In genomic region chr5:1096792-1097191, GRCh38 we compare ENCODE assay signal across 16 cellular contexts.
"Had no signal": no experiment of that assay in that cellular context is flagged by ENCODE, and none has a peak within 500 bp of the region (broad histone marks: within the 10 kb centered on the region; RNA-seq: fewer than 3 reads in every experiment).

No MANE protein-coding gene starts in this region.

- ATAC-seq: foreskin keratinocyte; natural killer cell; stimulated activated naive CD8-positive, alpha-beta T cell treated with anti-CD3 and anti-CD28 coated beads, Interleukin-15, Interleukin-2, amounts not matched to agents 100 U/mL and 50 U/mL, for 24 hours had no signal

- H3K27ac Mint-ChIP-seq: activated T-helper 1 cell treated with anti-CD3 and anti-CD28 coated beads, Interleukin-12 subunit alpha, Interleukin-12 subunit beta, Interleukin-2, Interleukin-4 antibody, amounts not matched to agents 30 ng/mL and 10 ng/mL and 1 ng/mL, durations not matched to agents 14 hours and 24 hours and 36 hours had no signal

- H3K27me3 Mint-ChIP-seq: activated CD8-positive, alpha-beta T cell treated with anti-CD3 and anti-CD28 coated beads for 36 hours had no signal

- H3K9me3 Mint-ChIP-seq: activated CD8-positive, alpha-beta T cell treated with anti-CD3 and anti-CD28 coated beads for 36 hours; activated T-helper 1 cell treated with anti-CD3 and anti-CD28 coated beads, Interleukin-12 subunit alpha, Interleukin-12 subunit beta, Interleukin-2, Interleukin-4 antibody, amounts not matched to agents 30 ng/mL and 10 ng/mL and 1 ng/mL, durations not matched to agents 14 hours and 24 hours and 36 hours; natural killer cell had no signal

- H3K27ac ChIP-seq: cardiac muscle cell, foreskin keratinocyte had no signal

- H3K4me3 Mint-ChIP-seq: activated CD8-positive, alpha-beta T cell treated with anti-CD3 and anti-CD28 coated beads for 36 hours; activated T-helper 1 cell treated with anti-CD3 and anti-CD28 coated beads, Interleukin-12 subunit alpha, Interleukin-12 subunit beta, Interleukin-2, Interleukin-4 antibody, amounts not matched to agents 30 ng/mL and 10 ng/mL and 1 ng/mL, durations not matched to agents 14 hours and 24 hours and 36 hours; natural killer cell had no signal

- DNase-seq: activated CD4-positive, alpha-beta T cell treated with anti-CD3 and anti-CD28 coated beads for 4 hours; activated CD8-positive, alpha-beta memory T cell treated with anti-CD3 and anti-CD28 coated beads, Interleukin-2, amount 50 U/mL, for 48 hours; activated CD8-positive, alpha-beta T cell treated with anti-CD3 and anti-CD28 coated beads for 36 hours; activated naive CD4-positive, alpha-beta T cell treated with Interleukin-2 at 50 U/mL for 16 hours; foreskin keratinocyte; head of caudate nucleus; kidney glomerular epithelial cell; natural killer cell; stimulated activated CD4-positive, alpha-beta T cell treated with anti-CD3 and anti-CD28 coated beads, Interleukin-2, amount 100 ng/mL, for 48 hours; stimulated activated naive CD8-positive, alpha-beta T cell treated with anti-CD3 and anti-CD28 coated beads, Interleukin-15, Interleukin-2, amounts not matched to agents 100 U/mL and 50 U/mL, for 24 hours; T1000; WERI-Rb-1 had no signal

- H3K4me3 ChIP-seq: cardiac muscle cell, lung had no signal

- H3K36me3 Mint-ChIP-seq: natural killer cell had no signal

- FAIRE-seq: astrocyte had no signal

- H3K27me3 ChIP-seq: cardiac muscle cell had no signal

- H3K4me1 ChIP-seq: foreskin keratinocyte had no signal
